22 cellular contexts compared by ENCODE assay signal in the genomic region with DNA sequence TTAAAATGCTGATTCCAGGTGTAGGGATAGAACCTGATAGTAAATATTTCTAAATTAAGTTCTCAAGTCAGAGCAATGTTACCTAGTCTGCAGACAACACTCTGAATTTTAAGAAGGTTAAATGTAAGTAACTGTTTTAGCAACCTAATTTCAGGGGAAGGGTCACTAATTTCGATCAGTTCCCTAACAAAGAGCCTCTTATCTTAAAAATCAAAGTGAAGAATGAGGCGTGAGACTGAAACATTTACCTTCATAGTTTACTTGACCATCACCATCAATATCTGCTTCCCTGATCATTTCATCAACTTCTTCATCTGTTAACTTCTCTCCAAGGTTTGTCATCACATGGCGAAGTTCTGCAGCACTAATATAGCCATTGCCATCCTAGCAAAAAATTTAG. TPM values are rescaled to one million over a fixed set of nuclear protein-coding genes. Genes with fewer than 3 reads are reported as not detected.
"Had no signal": no experiment of that assay in that cellular context is flagged by ENCODE, and none has a peak within 500 bp of the region (broad histone marks: within the 10 kb centered on the region; RNA-seq: fewer than 3 reads in every experiment).

No MANE protein-coding gene starts in this region.

- H3K4me3 Mint-ChIP-seq: naive thymus-derived CD8-positive, alpha-beta T cell; type B pancreatic cell had no signal

- H3K9me3 ChIP-seq: colonic mucosa, left ventricle myocardium inferior, mucosa of descending colon, neutrophil, suprapubic skin, thyroid gland had no signal

- H3K27me3 ChIP-seq: colonic mucosa, hepatocyte, neutrophil, suprapubic skin, thyroid gland had no signal

- ATAC-seq: left cardiac atrium; mucosa of descending colon; naive thymus-derived CD8-positive, alpha-beta T cell had no signal

- H3K4me3 ChIP-seq: colonic mucosa, hepatocyte, left ventricle myocardium inferior, lung, mucosa of descending colon, suprapubic skin, thyroid gland had no signal

- H3K4me2 ChIP-seq: hepatocyte had no signal

- H3K9me3 Mint-ChIP-seq: naive thymus-derived CD8-positive, alpha-beta T cell; type B pancreatic cell had no signal

- H3K27ac Mint-ChIP-seq: type B pancreatic cell had no signal

- DNase-seq: colonic mucosa; dermis blood vessel endothelial cell; foreskin melanocyte; head of caudate nucleus; kidney; left cardiac atrium; left ventricle myocardium inferior; mesenchymal stem cell; mucosa of descending colon; naive thymus-derived CD8-positive, alpha-beta T cell; small intestine; stimulated activated CD4-positive, alpha-beta T cell treated with anti-CD3 and anti-CD28 coated beads, Interleukin-12 subunit alpha, Interleukin-12 subunit beta, amount 100 ng/mL, for 4 hours; stimulated activated naive CD4-positive, alpha-beta T cell; thyroid gland had no signal

- H2AFZ ChIP-seq: hepatocyte had no signal

- H3K27ac ChIP-seq: colonic mucosa, hepatocyte, left ventricle myocardium inferior, suprapubic skin, thyroid gland had no signal

- H3K27me3 Mint-ChIP-seq: naive thymus-derived CD8-positive, alpha-beta T cell; type B pancreatic cell had no signal

RNA-seq across cellular contexts. Expression of gene STPG4, which starts 6.4 kb away (rescaled TPM):
- total RNA-seq: dermis blood vessel endothelial cell, hepatocyte, kidney, left cardiac atrium, left ventricle myocardium inferior, pulmonary artery endothelial cell had no signal
- polyA plus RNA-seq: esophagus; naive thymus-derived CD8-positive, alpha-beta T cell; neural cell had no signal
